Comparison of ENCODE assay signal across 20 cellular contexts in genomic region chr15:59456114-59456513, GRCh38. TPM values are rescaled to one million over a fixed set of nuclear protein-coding genes. Genes with fewer than 3 reads are reported as not detected.
DNase-seq lines count a peak whose midpoint lies in the region; ATAC-seq, FAIRE-seq and TF ChIP-seq lines count a peak whose summit lies in the region.
"Had no signal": no experiment of that assay in that cellular context is flagged by ENCODE, and none has a peak within 500 bp of the region (broad histone marks: within the 10 kb centered on the region; RNA-seq: fewer than 3 reads in every experiment).

No MANE protein-coding gene starts in this region.

- no peak overlapping the region for H3K4me2 ChIP-seq in GM23338
- H3K4me2 ChIP-seq: BLaER1 had no signal

- H3K9me3 Mint-ChIP-seq in GM23338: no peaks in the 10 kb centered on the region
- H3K9me3 Mint-ChIP-seq: activated B cell treated with CpG ODN at 0.5 μM for 24 hours; activated naive CD4-positive, alpha-beta T cell treated with anti-CD3 and anti-CD28 coated beads, Interleukin-2, amount 10 ng/mL, durations not matched to agents 7 days and 5 days had no signal

- no peaks in the 10 kb centered on the region for H4K20me1 ChIP-seq in GM23338 (replicated peaks; ENCODE audit: insufficient read depth)
- H4K20me1 ChIP-seq: BLaER1 had no signal

- H3K27ac ChIP-seq in GM23338 (ENCODE audit: low read depth): no peak overlapping the region
- H3K27ac ChIP-seq in prostate gland: no peak overlapping the region
- H3K27ac ChIP-seq: BLaER1, gastrocnemius medialis had no signal

- no peak for DNase-seq in GM23338 (ENCODE audit: low spot score)
- DNase-seq in NCI-H510A treated with DMSO at 0.1 percent for 48 hours (lab: John Stamatoyannopoulos, UW): peak; percentile 87
- DNase-seq in epithelial cell of esophagus (ENCODE audit: low read depth): peak; percentile 90
- DNase-seq in prostate gland (ENCODE audit: low spot score): peak; percentile 66
- DNase-seq in RCC 7860 (ENCODE audit: low spot score): no peak
- no peak for DNase-seq in NCI-H1048 (lab: John Stamatoyannopoulos, UW)
- no peak for DNase-seq in AML-193 (lab: John Stamatoyannopoulos, UW)
- no peak for DNase-seq in NOMO-1 (lab: John Stamatoyannopoulos, UW; ENCODE audit: unreplicated experiment in 2 of 2)
- DNase-seq: activated B cell treated with CpG ODN at 0.5 μM for 24 hours; activated naive CD4-positive, alpha-beta T cell treated with anti-CD3 and anti-CD28 coated beads, Interleukin-2, amount 10 ng/mL, durations not matched to agents 7 days and 5 days; endodermal cell; gastrocnemius medialis; IMR-90; naive thymus-derived CD8-positive, alpha-beta T cell; NCI-H1436; retina; stimulated activated CD4-positive, alpha-beta T cell treated with anti-CD3 and anti-CD28 coated beads, Interleukin-2, amount 100 ng/mL, for 24 hours had no signal

- no peak overlapping the region for H3K27ac Mint-ChIP-seq in GM23338
- H3K27ac Mint-ChIP-seq: activated B cell treated with CpG ODN at 0.5 μM for 24 hours; activated naive CD4-positive, alpha-beta T cell treated with anti-CD3 and anti-CD28 coated beads, Interleukin-2, amount 10 ng/mL, durations not matched to agents 7 days and 5 days; endodermal cell had no signal

- no peaks in the 10 kb centered on the region for H3K9me3 ChIP-seq in prostate gland
- H3K9me3 ChIP-seq: breast epithelium, gastrocnemius medialis had no signal

- 48% methylated on average over 8 of the region's 8 CpGs for WGBS in prostate gland

- no peaks in the 10 kb centered on the region for H3K9me2 ChIP-seq in GM23338 (ENCODE audit: insufficient read depth)

- H3K4me1 ChIP-seq in GM23338 (ENCODE audit: insufficient read depth) (peaks cover 10% of the 10 kb centered on the region; the same call in 1 of the 2 replicates), prostate gland (replicated peaks) (no peaks in the 10 kb centered on the region)
- H3K4me1 ChIP-seq: BLaER1, gastrocnemius medialis had no signal

- peak overlapping the region; percentile 89; the same call in 1 of the 2 replicates for H2AFZ ChIP-seq in GM23338

- no peaks in the 10 kb centered on the region for H3K79me2 ChIP-seq in GM23338 (replicated peaks; ENCODE audit: insufficient read depth)

- H3K27me3 Mint-ChIP-seq in GM23338 (ENCODE audit: insufficient read depth, low read depth, poor library complexity): peaks cover 3% of the 10 kb centered on the region
- H3K27me3 Mint-ChIP-seq: activated B cell treated with CpG ODN at 0.5 μM for 24 hours had no signal

- no peaks in the 10 kb centered on the region for H3K27me3 ChIP-seq in GM23338 (ENCODE audit: insufficient read depth)
- H3K27me3 ChIP-seq in prostate gland (replicated peaks; ENCODE audit: insufficient read depth): no peaks in the 10 kb centered on the region
- H3K27me3 ChIP-seq: BLaER1, breast epithelium, gastrocnemius medialis had no signal

- no peak for TF ChIP-seq POLR2A in prostate gland (IDR thresholded peaks at IDR 0.05)

- no peaks in the 10 kb centered on the region for H3F3A ChIP-seq in GM23338 (replicated peaks; ENCODE audit: low read depth)

- no peak for ATAC-seq in GM23338
- ATAC-seq: gastrocnemius medialis; naive thymus-derived CD8-positive, alpha-beta T cell had no signal

- H3K4me3 ChIP-seq in GM23338 (no peak overlapping the region), epithelial cell of esophagus (ENCODE audit: low read length) (no peak overlapping the region), prostate gland (no peak overlapping the region)
- H3K4me3 ChIP-seq: BLaER1, gastrocnemius medialis had no signal

- intact Hi-C loops in prostate gland (cut with DNase I): no loop called here

- H3K36me3 Mint-ChIP-seq in GM23338 (ENCODE audit: low read depth): no peaks in the 10 kb centered on the region
- H3K36me3 Mint-ChIP-seq: activated naive CD4-positive, alpha-beta T cell treated with anti-CD3 and anti-CD28 coated beads, Interleukin-2, amount 10 ng/mL, durations not matched to agents 7 days and 5 days; naive thymus-derived CD8-positive, alpha-beta T cell had no signal

- FAIRE-seq in RCC 7860 (lab: Jason Lieb, UNC): no peak

- TF ChIP-seq CTCF in GM23338 (conservative IDR thresholded peaks at IDR 0.05; ENCODE audit: low read depth in 2 of 2) (no peak), epithelial cell of esophagus (IDR thresholded peaks at IDR 0.05; ENCODE audit: insufficient read depth, low read depth, low read length, missing control alignments) (no peak), prostate gland (IDR thresholded peaks at IDR 0.05) (no peak)

- H3K36me3 ChIP-seq in GM23338 (ENCODE audit: insufficient read depth): no peaks in the 10 kb centered on the region
- no peaks in the 10 kb centered on the region for H3K36me3 ChIP-seq in prostate gland
- H3K36me3 ChIP-seq: breast epithelium, gastrocnemius medialis had no signal

- H3K4me1 Mint-ChIP-seq in GM23338: peaks cover 7% of the 10 kb centered on the region
- H3K4me1 Mint-ChIP-seq: activated B cell treated with CpG ODN at 0.5 μM for 24 hours; activated naive CD4-positive, alpha-beta T cell treated with anti-CD3 and anti-CD28 coated beads, Interleukin-2, amount 10 ng/mL, durations not matched to agents 7 days and 5 days; endodermal cell; naive thymus-derived CD8-positive, alpha-beta T cell had no signal

- H3K4me3 Mint-ChIP-seq in GM23338: no peak overlapping the region
- H3K4me3 Mint-ChIP-seq: activated B cell treated with CpG ODN at 0.5 μM for 24 hours; activated naive CD4-positive, alpha-beta T cell treated with anti-CD3 and anti-CD28 coated beads, Interleukin-2, amount 10 ng/mL, durations not matched to agents 7 days and 5 days; endodermal cell; naive thymus-derived CD8-positive, alpha-beta T cell had no signal

TF ChIP-seq in GM23338, 12 proteins besides CTCF, POLR2A, EP300 and RAD21 (continues in another document):
- TF ChIP-seq, protein P1, sequence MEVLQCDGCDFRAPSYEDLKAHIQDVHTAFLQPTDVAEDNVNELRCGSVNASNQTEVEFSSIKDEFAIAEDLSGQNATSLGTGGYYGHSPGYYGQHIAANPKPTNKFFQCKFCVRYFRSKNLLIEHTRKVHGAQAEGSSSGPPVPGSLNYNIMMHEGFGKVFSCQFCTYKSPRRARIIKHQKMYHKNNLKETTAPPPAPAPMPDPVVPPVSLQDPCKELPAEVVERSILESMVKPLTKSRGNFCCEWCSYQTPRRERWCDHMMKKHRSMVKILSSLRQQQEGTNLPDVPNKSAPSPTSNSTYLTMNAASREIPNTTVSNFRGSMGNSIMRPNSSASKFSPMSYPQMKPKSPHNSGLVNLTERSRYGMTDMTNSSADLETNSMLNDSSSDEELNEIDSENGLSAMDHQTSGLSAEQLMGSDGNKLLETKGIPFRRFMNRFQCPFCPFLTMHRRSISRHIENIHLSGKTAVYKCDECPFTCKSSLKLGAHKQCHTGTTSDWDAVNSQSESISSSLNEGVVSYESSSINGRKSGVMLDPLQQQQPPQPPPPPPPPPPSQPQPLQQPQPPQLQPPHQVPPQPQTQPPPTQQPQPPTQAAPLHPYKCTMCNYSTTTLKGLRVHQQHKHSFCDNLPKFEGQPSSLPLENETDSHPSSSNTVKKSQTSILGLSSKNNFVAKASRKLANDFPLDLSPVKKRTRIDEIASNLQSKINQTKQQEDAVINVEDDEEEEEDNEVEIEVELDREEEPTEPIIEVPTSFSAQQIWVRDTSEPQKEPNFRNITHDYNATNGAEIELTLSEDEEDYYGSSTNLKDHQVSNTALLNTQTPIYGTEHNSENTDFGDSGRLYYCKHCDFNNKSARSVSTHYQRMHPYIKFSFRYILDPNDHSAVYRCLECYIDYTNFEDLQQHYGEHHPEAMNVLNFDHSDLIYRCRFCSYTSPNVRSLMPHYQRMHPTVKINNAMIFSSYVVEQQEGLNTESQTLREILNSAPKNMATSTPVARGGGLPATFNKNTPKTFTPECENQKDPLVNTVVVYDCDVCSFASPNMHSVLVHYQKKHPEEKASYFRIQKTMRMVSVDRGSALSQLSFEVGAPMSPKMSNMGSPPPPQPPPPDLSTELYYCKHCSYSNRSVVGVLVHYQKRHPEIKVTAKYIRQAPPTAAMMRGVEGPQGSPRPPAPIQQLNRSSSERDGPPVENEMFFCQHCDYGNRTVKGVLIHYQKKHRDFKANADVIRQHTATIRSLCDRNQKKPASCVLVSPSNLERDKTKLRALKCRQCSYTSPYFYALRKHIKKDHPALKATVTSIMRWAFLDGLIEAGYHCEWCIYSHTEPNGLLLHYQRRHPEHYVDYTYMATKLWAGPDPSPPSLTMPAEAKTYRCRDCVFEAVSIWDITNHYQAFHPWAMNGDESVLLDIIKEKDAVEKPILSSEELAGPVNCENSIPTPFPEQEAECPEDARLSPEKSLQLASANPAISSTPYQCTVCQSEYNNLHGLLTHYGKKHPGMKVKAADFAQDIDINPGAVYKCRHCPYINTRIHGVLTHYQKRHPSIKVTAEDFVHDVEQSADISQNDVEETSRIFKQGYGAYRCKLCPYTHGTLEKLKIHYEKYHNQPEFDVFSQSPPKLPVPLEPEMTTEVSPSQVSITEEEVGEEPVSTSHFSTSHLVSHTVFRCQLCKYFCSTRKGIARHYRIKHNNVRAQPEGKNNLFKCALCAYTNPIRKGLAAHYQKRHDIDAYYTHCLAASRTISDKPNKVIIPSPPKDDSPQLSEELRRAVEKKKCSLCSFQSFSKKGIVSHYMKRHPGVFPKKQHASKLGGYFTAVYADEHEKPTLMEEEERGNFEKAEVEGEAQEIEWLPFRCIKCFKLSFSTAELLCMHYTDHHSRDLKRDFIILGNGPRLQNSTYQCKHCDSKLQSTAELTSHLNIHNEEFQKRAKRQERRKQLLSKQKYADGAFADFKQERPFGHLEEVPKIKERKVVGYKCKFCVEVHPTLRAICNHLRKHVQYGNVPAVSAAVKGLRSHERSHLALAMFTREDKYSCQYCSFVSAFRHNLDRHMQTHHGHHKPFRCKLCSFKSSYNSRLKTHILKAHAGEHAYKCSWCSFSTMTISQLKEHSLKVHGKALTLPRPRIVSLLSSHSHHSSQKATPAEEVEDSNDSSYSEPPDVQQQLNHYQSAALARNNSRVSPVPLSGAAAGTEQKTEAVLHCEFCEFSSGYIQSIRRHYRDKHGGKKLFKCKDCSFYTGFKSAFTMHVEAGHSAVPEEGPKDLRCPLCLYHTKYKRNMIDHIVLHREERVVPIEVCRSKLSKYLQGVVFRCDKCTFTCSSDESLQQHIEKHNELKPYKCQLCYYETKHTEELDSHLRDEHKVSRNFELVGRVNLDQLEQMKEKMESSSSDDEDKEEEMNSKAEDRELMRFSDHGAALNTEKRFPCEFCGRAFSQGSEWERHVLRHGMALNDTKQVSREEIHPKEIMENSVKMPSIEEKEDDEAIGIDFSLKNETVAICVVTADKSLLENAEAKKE (CRISPR knock-in tag; IDR thresholded peaks at IDR 0.05): no peak

RNA-seq across cellular contexts. Expression of gene FAM81A, which starts 18.1 kb away (rescaled TPM):
- total RNA-seq in GM23338 (2014; rRNA removed; shearing (Covaris generic)): 1.7 and 4.1 TPM in 2 replicates
- 0.73 and 1.1 TPM in 2 replicates for polyA plus RNA-seq in GM23338 (2016; fragmentation: Nextera tagmentation; extraction: Ambion mirVana)
- 10 to 100 TPM in 1 of 2 donors, 1 to 10 TPM in 1; 1.8 to 10.6 TPM for total RNA-seq in prostate gland
- total RNA-seq: G401, IMR-90 had no signal
- polyA plus RNA-seq: IMR-90; naive thymus-derived CD8-positive, alpha-beta T cell had no signal

Comparison
In these comparisons a context has a peak if more than half of its experiments do, and no peak if none do; other contexts are left out.
1. DNase-seq: peak in NCI-H510A treated with DMSO at 0.1 percent for 48 hours (single experiment), epithelial cell of esophagus (single experiment) and prostate gland (single experiment); none in GM23338 (single experiment), RCC 7860 (single experiment), NCI-H1048 (single experiment), AML-193 (0 of 2) and NOMO-1 (0 of 2).